14 cellular contexts compared by ENCODE assay signal in genomic region chr3:143134446-143134845, GRCh38. TPM values are rescaled to one million over a fixed set of nuclear protein-coding genes. Genes with fewer than 3 reads are reported as not detected.
DNase-seq lines count a peak whose midpoint lies in the region; ATAC-seq and FAIRE-seq lines count a peak whose summit lies in the region.
"Had no signal": no experiment of that assay in that cellular context is flagged by ENCODE, and none has a peak within 500 bp of the region (broad histone marks: within the 10 kb centered on the region; RNA-seq: fewer than 3 reads in every experiment).

No MANE protein-coding gene starts in this region.

- H3K4me1 ChIP-seq in SJSA1 (replicated peaks), result peaks cover 32% of the 10 kb centered on the region

- no peaks in the 10 kb centered on the region for H3K9me3 Mint-ChIP-seq in T-helper 2 cell treated with Interferon-gamma antibody and Interleukin-4, amounts not matched to agents 5 μg/mL and 100 μg/mL, for 36 hours
- no peaks in the 10 kb centered on the region for H3K9me3 Mint-ChIP-seq in activated CD4-positive, alpha-beta memory T cell treated with anti-CD3 and anti-CD28 coated beads for 36 hours
- H3K9me3 Mint-ChIP-seq: type B pancreatic cell had no signal

- H3K4me1 Mint-ChIP-seq in T-helper 2 cell treated with Interferon-gamma antibody and Interleukin-4, amounts not matched to agents 5 μg/mL and 100 μg/mL, for 36 hours (ENCODE audit: low read depth), result peaks cover 13% of the 10 kb centered on the region
- peaks cover 11% of the 10 kb centered on the region for H3K4me1 Mint-ChIP-seq in activated CD4-positive, alpha-beta memory T cell treated with anti-CD3 and anti-CD28 coated beads for 36 hours (ENCODE audit: low read depth)
- H3K4me1 Mint-ChIP-seq: T-helper 17 cell had no signal

- POLR2A ChIA-PET in activated CD4-positive, alpha-beta memory T cell treated with anti-CD3 and anti-CD28 coated beads for 36 hours (lab: Charles Lee), result no interaction called here

- no peak overlapping the region for H3K4me3 Mint-ChIP-seq in T-helper 2 cell treated with Interferon-gamma antibody and Interleukin-4, amounts not matched to agents 5 μg/mL and 100 μg/mL, for 36 hours
- H3K4me3 Mint-ChIP-seq in activated CD4-positive, alpha-beta memory T cell treated with anti-CD3 and anti-CD28 coated beads for 36 hours, result no peak overlapping the region
- H3K4me3 Mint-ChIP-seq: activated CD8-positive, alpha-beta T cell treated with anti-CD3 and anti-CD28 coated beads, Interleukin-2, amount 10 ng/mL, durations not matched to agents 7 days and 5 days; T-helper 17 cell; type B pancreatic cell had no signal

- H3K27ac ChIP-seq in SJSA1, result no peak overlapping the region

- H3K27me3 Mint-ChIP-seq in T-helper 2 cell treated with Interferon-gamma antibody and Interleukin-4, amounts not matched to agents 5 μg/mL and 100 μg/mL, for 36 hours (ENCODE audit: low read depth), result no peaks in the 10 kb centered on the region
- H3K27me3 Mint-ChIP-seq in activated CD4-positive, alpha-beta memory T cell treated with anti-CD3 and anti-CD28 coated beads for 36 hours, result peaks cover 2% of the 10 kb centered on the region

- H3K27ac Mint-ChIP-seq in T-helper 2 cell treated with Interferon-gamma antibody and Interleukin-4, amounts not matched to agents 5 μg/mL and 100 μg/mL, for 36 hours, result no peak overlapping the region
- no peak overlapping the region for H3K27ac Mint-ChIP-seq in activated CD4-positive, alpha-beta memory T cell treated with anti-CD3 and anti-CD28 coated beads for 36 hours
- H3K27ac Mint-ChIP-seq: activated CD8-positive, alpha-beta T cell treated with anti-CD3 and anti-CD28 coated beads, Interleukin-2, amount 10 ng/mL, durations not matched to agents 7 days and 5 days; T-helper 17 cell; type B pancreatic cell had no signal

- H3K4me3 ChIP-seq in SJSA1, result no peak overlapping the region

- no peak for FAIRE-seq in urothelium cell line (lab: Jason Lieb, UNC)
- FAIRE-seq: GM18507 had no signal

- no peak for ATAC-seq in GM19351 (IDR thresholded peaks at IDR 0.05; ENCODE audit: unreplicated experiment)
- ATAC-seq: activated CD8-positive, alpha-beta T cell treated with anti-CD3 and anti-CD28 coated beads, Interleukin-2, amount 10 ng/mL, durations not matched to agents 7 days and 5 days; T-helper 17 cell had no signal

- no peaks in the 10 kb centered on the region for H3K36me3 ChIP-seq in SJSA1

- intact Hi-C loops in activated CD4-positive, alpha-beta memory T cell treated with anti-CD3 and anti-CD28 coated beads for 36 hours (cut with micrococcal nuclease), result no loop called here

- DNase-seq in NCI-H510A treated with DMSO at 0.1 percent for 48 hours (lab: John Stamatoyannopoulos, UW) (peak; percentile 27), NCI-H510A (lab: John Stamatoyannopoulos, UW) (no peak), NCI-H2029 treated with DMSO at 0.1 percent for 48 hours (lab: John Stamatoyannopoulos, UW) (peak; percentile 55), SJSA1 (ENCODE audit: low read depth in 1 of 2, low spot score in 2 of 2) (peak; percentile 16 to 50), urothelium cell line (ENCODE audit: low spot score) (peak; percentile 14)
- DNase-seq in T-helper 2 cell treated with Interferon-gamma antibody and Interleukin-4, amounts not matched to agents 5 μg/mL and 100 μg/mL, for 36 hours (ENCODE audit: low spot score), result no peak
- DNase-seq in activated CD4-positive, alpha-beta memory T cell treated with anti-CD3 and anti-CD28 coated beads for 36 hours, result no peak
- DNase-seq: activated CD8-positive, alpha-beta T cell treated with anti-CD3 and anti-CD28 coated beads, Interleukin-2, amount 10 ng/mL, durations not matched to agents 7 days and 5 days; activated naive CD4-positive, alpha-beta T cell; central memory CD4-positive, alpha-beta T cell; T-helper 17 cell had no signal

- peaks cover 2% of the 10 kb centered on the region for H3K36me3 Mint-ChIP-seq in T-helper 2 cell treated with Interferon-gamma antibody and Interleukin-4, amounts not matched to agents 5 μg/mL and 100 μg/mL, for 36 hours (ENCODE audit: low read depth)
- no peaks in the 10 kb centered on the region for H3K36me3 Mint-ChIP-seq in activated CD4-positive, alpha-beta memory T cell treated with anti-CD3 and anti-CD28 coated beads for 36 hours
- H3K36me3 Mint-ChIP-seq: type B pancreatic cell had no signal

- CTCF ChIA-PET in activated CD4-positive, alpha-beta memory T cell treated with anti-CD3 and anti-CD28 coated beads for 36 hours (lab: Charles Lee), result interaction anchor here (1.5 kb wide), 1 partner anchor 14 kb away, joined by 4 read pairs; no protein-coding TSS in a partner anchor

- no peaks in the 10 kb centered on the region for H3K27me3 ChIP-seq in SJSA1 (replicated peaks)

- no peaks in the 10 kb centered on the region for H3K9me3 ChIP-seq in SJSA1 (replicated peaks)

RNA-seq across cellular contexts. Expression of gene CHST2, which starts 14.9 kb away (rescaled TPM):
- 6.4 and 9.2 TPM in 2 replicates for total RNA-seq in SJSA1 (2014; rRNA removed; shearing (Covaris generic))
- total RNA-seq in activated CD4-positive, alpha-beta memory T cell treated with anti-CD3 and anti-CD28 coated beads for 36 hours, result 1 to 10 TPM; 4.5 to 4.7 TPM

Comparison
In these comparisons a context has a peak if more than half of its experiments do, and no peak if none do; other contexts are left out.
1. DNase-seq: peak in NCI-H510A treated with DMSO at 0.1 percent for 48 hours (single experiment), NCI-H2029 treated with DMSO at 0.1 percent for 48 hours (single experiment), SJSA1 (2 of 2) and urothelium cell line (single experiment); none in NCI-H510A (single experiment), T-helper 2 cell treated with Interferon-gamma antibody and Interleukin-4, amounts not matched to agents 5 μg/mL and 100 μg/mL, for 36 hours (single experiment) and activated CD4-positive, alpha-beta memory T cell treated with anti-CD3 and anti-CD28 coated beads for 36 hours (single experiment).